ENCODE assay signal across 26 cellular contexts in the genomic region with DNA sequence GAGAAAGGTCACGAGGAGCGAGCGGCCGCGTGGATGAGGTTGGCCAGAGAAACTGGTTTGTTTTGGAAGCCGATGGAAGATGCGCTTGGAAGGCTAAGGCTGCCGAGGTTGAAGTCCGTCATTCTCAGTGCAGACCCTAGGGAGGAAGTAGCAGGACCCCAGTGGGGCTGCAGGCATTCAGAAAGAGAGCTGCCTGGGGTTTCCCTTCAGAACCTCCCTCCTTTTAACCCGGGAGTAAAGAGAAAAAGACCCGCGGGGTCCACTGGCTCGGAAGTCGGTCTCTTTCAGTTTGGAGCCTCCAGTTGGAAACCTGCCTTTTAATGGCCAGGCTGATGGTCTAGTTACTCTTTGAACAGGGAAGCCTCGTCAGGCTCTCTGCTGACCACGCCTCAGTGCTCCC.
"Had no signal": no experiment of that assay in that cellular context is flagged by ENCODE, and none has a peak within 500 bp of the region (broad histone marks: within the 10 kb centered on the region; RNA-seq: fewer than 3 reads in every experiment).

No MANE protein-coding gene starts in this region.

- H3K36me3 Mint-ChIP-seq: activated naive CD4-positive, alpha-beta T cell treated with anti-CD3 and anti-CD28 coated beads, Interleukin-2, amount 10 ng/mL, durations not matched to agents 7 days and 5 days; activated naive CD8-positive, alpha-beta T cell treated with anti-CD3 and anti-CD28 coated beads, Interleukin-2, amount 10 ng/mL, durations not matched to agents 7 days and 5 days; stimulated activated effector memory CD8-positive, alpha-beta T cell treated with anti-CD3 and anti-CD28 coated beads, Interleukin-12 subunit alpha, Interleukin-12 subunit beta, amount 100 ng/mL, for 72 hours had no signal

- H3K36me3 ChIP-seq: esophagus squamous epithelium, heart right ventricle, left lung, sigmoid colon had no signal

- H3K27ac ChIP-seq: esophagus squamous epithelium, heart right ventricle, left lung, lower lobe of right lung, sigmoid colon had no signal

- H3K4me3 Mint-ChIP-seq: activated CD4-positive, alpha-beta T cell treated with anti-CD3 and anti-CD28 coated beads for 36 hours; activated naive CD4-positive, alpha-beta T cell treated with anti-CD3 and anti-CD28 coated beads, Interleukin-2, amount 10 ng/mL, durations not matched to agents 7 days and 5 days; activated naive CD8-positive, alpha-beta T cell treated with anti-CD3 and anti-CD28 coated beads, Interleukin-2, amount 10 ng/mL, durations not matched to agents 7 days and 5 days; naive thymus-derived CD8-positive, alpha-beta T cell; stimulated activated effector memory CD8-positive, alpha-beta T cell treated with anti-CD3 and anti-CD28 coated beads, Interleukin-12 subunit alpha, Interleukin-12 subunit beta, amount 100 ng/mL, for 72 hours; stimulated activated naive CD8-positive, alpha-beta T cell treated with anti-CD3 and anti-CD28 coated beads, Interleukin-15, Interleukin-2, amounts not matched to agents 100 ng/mL and 50 ng/mL, for 24 hours; T-helper 2 cell treated with Interferon-gamma antibody and Interleukin-4, amounts not matched to agents 5 μg/mL and 100 μg/mL, for 36 hours; type B pancreatic cell had no signal

- DNase-seq: activated CD4-positive, alpha-beta T cell treated with anti-CD3 and anti-CD28 coated beads for 36 hours; activated CD4-positive, alpha-beta T cell treated with anti-CD3 and anti-CD28 coated beads, Interleukin-2, amount 50 U/mL, for 4 hours; activated CD4-positive, CD25-positive, alpha-beta regulatory T cell; activated CD8-positive, alpha-beta memory T cell treated with anti-CD3 and anti-CD28 coated beads for 24 hours; activated effector memory CD4-positive, alpha-beta T cell treated with Interleukin-2 at 50 U/mL for 16 hours; activated naive CD4-positive, alpha-beta T cell treated with anti-CD3 and anti-CD28 coated beads, Interleukin-2, amount 10 ng/mL, durations not matched to agents 7 days and 5 days; activated naive CD8-positive, alpha-beta T cell treated with anti-CD3 and anti-CD28 coated beads, Interleukin-2, amount 10 ng/mL, durations not matched to agents 7 days and 5 days; caudate nucleus; cortex of kidney; esophagus squamous epithelium; foreskin melanocyte; heart right ventricle; left lung; lower lobe of right lung; mesenchymal stem cell; naive thymus-derived CD8-positive, alpha-beta T cell; retina; sigmoid colon; small intestine; stimulated activated CD4-positive, alpha-beta T cell treated with anti-CD3 and anti-CD28 coated beads, Interleukin-4, amount 100 ng/mL, for 24 hours; T-helper 1 cell had no signal

- H3K9me3 Mint-ChIP-seq: activated naive CD4-positive, alpha-beta T cell treated with anti-CD3 and anti-CD28 coated beads, Interleukin-2, amount 10 ng/mL, durations not matched to agents 7 days and 5 days; activated naive CD8-positive, alpha-beta T cell treated with anti-CD3 and anti-CD28 coated beads, Interleukin-2, amount 10 ng/mL, durations not matched to agents 7 days and 5 days; naive thymus-derived CD8-positive, alpha-beta T cell; stimulated activated effector memory CD8-positive, alpha-beta T cell treated with anti-CD3 and anti-CD28 coated beads, Interleukin-12 subunit alpha, Interleukin-12 subunit beta, amount 100 ng/mL, for 72 hours; stimulated activated naive CD8-positive, alpha-beta T cell treated with anti-CD3 and anti-CD28 coated beads, Interleukin-15, Interleukin-2, amounts not matched to agents 100 ng/mL and 50 ng/mL, for 24 hours; T-helper 2 cell treated with Interferon-gamma antibody and Interleukin-4, amounts not matched to agents 5 μg/mL and 100 μg/mL, for 36 hours; type B pancreatic cell had no signal

- H3K4me1 ChIP-seq: left lung, lower lobe of right lung had no signal

- H3K27me3 Mint-ChIP-seq: activated CD4-positive, alpha-beta T cell treated with anti-CD3 and anti-CD28 coated beads for 36 hours; activated naive CD4-positive, alpha-beta T cell treated with anti-CD3 and anti-CD28 coated beads, Interleukin-2, amount 10 ng/mL, durations not matched to agents 7 days and 5 days; activated naive CD8-positive, alpha-beta T cell treated with anti-CD3 and anti-CD28 coated beads, Interleukin-2, amount 10 ng/mL, durations not matched to agents 7 days and 5 days; naive thymus-derived CD8-positive, alpha-beta T cell; stimulated activated naive CD8-positive, alpha-beta T cell treated with anti-CD3 and anti-CD28 coated beads, Interleukin-15, Interleukin-2, amounts not matched to agents 100 ng/mL and 50 ng/mL, for 24 hours; type B pancreatic cell had no signal

- H3K4me1 Mint-ChIP-seq: activated CD4-positive, alpha-beta T cell treated with anti-CD3 and anti-CD28 coated beads for 36 hours; activated naive CD4-positive, alpha-beta T cell treated with anti-CD3 and anti-CD28 coated beads, Interleukin-2, amount 10 ng/mL, durations not matched to agents 7 days and 5 days had no signal

- FAIRE-seq: astrocyte, small intestine had no signal

- H3K27me3 ChIP-seq: esophagus squamous epithelium, heart right ventricle, left lung, sigmoid colon had no signal

- H3K4me3 ChIP-seq: esophagus squamous epithelium, heart right ventricle, left lung, lower lobe of right lung, sigmoid colon had no signal

- H3K27ac Mint-ChIP-seq: activated CD4-positive, alpha-beta T cell treated with anti-CD3 and anti-CD28 coated beads for 36 hours; activated naive CD4-positive, alpha-beta T cell treated with anti-CD3 and anti-CD28 coated beads, Interleukin-2, amount 10 ng/mL, durations not matched to agents 7 days and 5 days; activated naive CD8-positive, alpha-beta T cell treated with anti-CD3 and anti-CD28 coated beads, Interleukin-2, amount 10 ng/mL, durations not matched to agents 7 days and 5 days; naive thymus-derived CD8-positive, alpha-beta T cell; stimulated activated effector memory CD8-positive, alpha-beta T cell treated with anti-CD3 and anti-CD28 coated beads, Interleukin-12 subunit alpha, Interleukin-12 subunit beta, amount 100 ng/mL, for 72 hours; stimulated activated naive CD8-positive, alpha-beta T cell treated with anti-CD3 and anti-CD28 coated beads, Interleukin-15, Interleukin-2, amounts not matched to agents 100 ng/mL and 50 ng/mL, for 24 hours; T-helper 2 cell treated with Interferon-gamma antibody and Interleukin-4, amounts not matched to agents 5 μg/mL and 100 μg/mL, for 36 hours; type B pancreatic cell had no signal

- H3K9me3 ChIP-seq: esophagus squamous epithelium, heart right ventricle, left lung, lower lobe of right lung, sigmoid colon had no signal
